In genomic region chr5:132459031-132459982, GRCh38 we compare ENCODE assay signal across 1 cellular context.
TF ChIP-seq lines count a peak whose summit lies in the region.

No MANE protein-coding gene starts in this region.

TF ChIP-seq in K562, 482 proteins besides CTCF, POLR2A, EP300 and RAD21 (continued from another document and continues in another):
- no peak for TF ChIP-seq ZBTB49 (CRISPR knock-in tag; IDR thresholded peaks at IDR 0.05; ENCODE audit: borderline replicate concordance)
- peak; percentile 28; the same call in 1 of the 2 replicates for TF ChIP-seq ZNF134 (CRISPR knock-in tag; conservative IDR thresholded peaks at IDR 0.05)
- no peak for TF ChIP-seq HDGF (IDR thresholded peaks at IDR 0.05)
- no peak for TF ChIP-seq ZNF143 (CRISPR knock-in tag; IDR thresholded peaks at IDR 0.05)
- peak; percentile 91 for TF ChIP-seq BACH1 (tag; IDR thresholded peaks at IDR 0.05)
- TF ChIP-seq NFE2 (IDR thresholded peaks at IDR 0.05; ENCODE audit: low read depth) = no peak
- no peak for TF ChIP-seq YBX1 (IDR thresholded peaks at IDR 0.05)
- TF ChIP-seq ZBED1 (IDR thresholded peaks at IDR 0.05) = no peak
- TF ChIP-seq RBM14 (IDR thresholded peaks at IDR 0.05; ENCODE audit: borderline replicate concordance, insufficient read depth, low read depth, low read length) = no peak
- no peak; the same call in 1 of the 2 replicates for TF ChIP-seq GABPB1 (CRISPR knock-in tag; IDR thresholded peaks at IDR 0.05)
- TF ChIP-seq PURB (CRISPR knock-in tag; IDR thresholded peaks at IDR 0.05; ENCODE audit: low read depth) = no peak
- peak; percentile 97 for TF ChIP-seq CXXC5 (CRISPR knock-in tag; IDR thresholded peaks at IDR 0.05)
- no peak; the same call in 1 of the 2 replicates for TF ChIP-seq ZNF707 (CRISPR knock-in tag; conservative IDR thresholded peaks at IDR 0.05)
- no peak for TF ChIP-seq E2F5 (CRISPR knock-in tag; IDR thresholded peaks at IDR 0.05)
- no peak for TF ChIP-seq STAG1 (CRISPR knock-in tag; IDR thresholded peaks at IDR 0.05; ENCODE audit: borderline replicate concordance)
- 0 out of 2 replicates have a peak, but pooled peaks have one; percentile 63 for TF ChIP-seq RNF2 (IDR thresholded peaks at IDR 0.05)
- TF ChIP-seq MLX (CRISPR knock-in tag; conservative IDR thresholded peaks at IDR 0.05) = no peak
- TF ChIP-seq TSHZ1 (CRISPR knock-in tag; IDR thresholded peaks at IDR 0.05) = peak; percentile 72
- TF ChIP-seq PHF20 (IDR thresholded peaks at IDR 0.05; ENCODE audit: partially characterized antibody) = no peak
- no peak for TF ChIP-seq JUNB (CRISPR knock-in tag; conservative IDR thresholded peaks at IDR 0.05)
- 0 out of 2 replicates have a peak, but pooled peaks have one; percentile 13 for TF ChIP-seq MITF (IDR thresholded peaks at IDR 0.05)
- TF ChIP-seq MGA (IDR thresholded peaks at IDR 0.05) = peak; percentile 98
- TF ChIP-seq KDM2B (CRISPR knock-in tag; IDR thresholded peaks at IDR 0.05) = no peak
- TF ChIP-seq RBM25 (IDR thresholded peaks at IDR 0.05; ENCODE audit: low read depth, low read length, severe bottlenecking) = no peak
- TF ChIP-seq GTF3C2 (IDR thresholded peaks at IDR 0.05; ENCODE audit: borderline replicate concordance, extremely low read depth, insufficient read length) = no peak
- no peak for TF ChIP-seq ZNF324 (CRISPR knock-in tag; IDR thresholded peaks at IDR 0.05)
- peak; percentile 87 for TF ChIP-seq KLF13 (tag; IDR thresholded peaks at IDR 0.05; ENCODE audit: borderline replicate concordance, low read depth)
- peak; percentile 86 for TF ChIP-seq ZNF668 (CRISPR knock-in tag; IDR thresholded peaks at IDR 0.05)
- TF ChIP-seq HINFP (tag; conservative IDR thresholded peaks at IDR 0.05; ENCODE audit: low read depth) = peak; percentile 82
